ENCODE assay signal across 26 cellular contexts in genomic region chr9:130225586-130225985, GRCh38. TPM values are rescaled to one million over a fixed set of nuclear protein-coding genes. Genes with fewer than 3 reads are reported as not detected.
"Had no signal": no experiment of that assay in that cellular context is flagged by ENCODE, and none has a peak within 500 bp of the region (broad histone marks: within the 10 kb centered on the region; RNA-seq: fewer than 3 reads in every experiment).

No MANE protein-coding gene starts in this region.

- H3K36me3 ChIP-seq: left ventricle myocardium inferior, neutrophil, prostate gland, right atrium auricular region had no signal

- DNase-seq: cerebellar nuclear complex; cortex of kidney; effector memory CD8-positive, alpha-beta T cell; erythroblast; esophagus squamous epithelium; foreskin melanocyte; left ventricle myocardium inferior; natural killer cell; stimulated activated CD4-positive, alpha-beta T cell treated with anti-CD3 and anti-CD28 coated beads, Interleukin-12 subunit alpha, Interleukin-12 subunit beta, amount 100 ng/mL, for 4 hours; stimulated activated CD4-positive, alpha-beta T cell treated with anti-CD3 and anti-CD28 coated beads, Interleukin-1b, Interleukin-23, amount 100 ng/mL, for 48 hours; stimulated activated CD4-positive, alpha-beta T cell treated with anti-CD3 and anti-CD28 coated beads, Interleukin-4, amount 100 ng/mL, for 1 hour; stimulated activated CD8-positive, alpha-beta memory T cell treated with anti-CD3 and anti-CD28 coated beads, Interleukin-4, amount 100 ng/mL, for 48 hours; stimulated activated naive CD4-positive, alpha-beta T cell treated with Interleukin-2 at 50 U/mL for 16 hours; stomach; thyroid gland had no signal

- H3K4me1 ChIP-seq: esophagus squamous epithelium, parathyroid adenoma, prostate gland, right atrium auricular region had no signal

- H3K4me3 Mint-ChIP-seq: effector memory CD8-positive, alpha-beta T cell; memory B cell; natural killer cell; type B pancreatic cell had no signal

- H3K36me3 Mint-ChIP-seq: memory B cell, natural killer cell had no signal

- H3K4me2 ChIP-seq: smooth muscle cell had no signal

- H3K27me3 Mint-ChIP-seq: effector memory CD8-positive, alpha-beta T cell; type B pancreatic cell had no signal

- H2AFZ ChIP-seq: parathyroid adenoma had no signal

- H3K27ac ChIP-seq: esophagus squamous epithelium, left ventricle myocardium inferior, neutrophil, parathyroid adenoma, prostate gland, right atrium auricular region, stomach, thyroid gland had no signal

- H3K4me1 Mint-ChIP-seq: memory B cell, natural killer cell had no signal

- H3K79me2 ChIP-seq: parathyroid adenoma had no signal

- ATAC-seq: effector memory CD8-positive, alpha-beta T cell; sciatic nerve had no signal

- H3K9me3 Mint-ChIP-seq: effector memory CD8-positive, alpha-beta T cell; natural killer cell had no signal

- H3K9me3 ChIP-seq: neutrophil, prostate gland, thyroid gland had no signal

- H3K27ac Mint-ChIP-seq: effector memory CD8-positive, alpha-beta T cell; memory B cell; natural killer cell; type B pancreatic cell had no signal

- H3K4me3 ChIP-seq: esophagus squamous epithelium, left ventricle myocardium inferior, lung, prostate gland, right atrium auricular region, smooth muscle cell, stomach, thyroid gland had no signal

- H3K27me3 ChIP-seq: esophagus squamous epithelium, neutrophil, right atrium auricular region, stomach, thyroid gland had no signal

RNA-seq across cellular contexts. Expression of gene HMCN2, which starts 40.0 kb away (rescaled TPM):
- total RNA-seq: mononuclear cell, natural killer cell had no signal
- polyA plus RNA-seq: keratinocyte, smooth muscle cell had no signal
